Comparison of ENCODE assay signal across 10 cellular contexts in genomic region chr3:17579289-17580031, GRCh38.
DNase-seq lines count a peak whose midpoint lies in the region; ATAC-seq and TF ChIP-seq lines count a peak whose summit lies in the region.
"Had no signal": no experiment of that assay in that cellular context is flagged by ENCODE, and none has a peak within 500 bp of the region (broad histone marks: within the 10 kb centered on the region; RNA-seq: fewer than 3 reads in every experiment).

No MANE protein-coding gene starts in this region.

- intact Hi-C loops in posterior cingulate gyrus (cut with DNase I): no loop called here

- H3K27ac Mint-ChIP-seq in endothelial cell (ENCODE audit: unreplicated experiment): no peak overlapping the region

- no peaks in the 10 kb centered on the region for H3K4me1 Mint-ChIP-seq in endothelial cell (ENCODE audit: unreplicated experiment)

- TF ChIP-seq CTCF in epithelial cell of esophagus (IDR thresholded peaks at IDR 0.05; ENCODE audit: insufficient read depth, low read depth, low read length, missing control alignments) (no peak), endothelial cell (IDR thresholded peaks at IDR 0.05; ENCODE audit: unreplicated experiment) (no peak)

- H3K9me3 Mint-ChIP-seq in endothelial cell (ENCODE audit: unreplicated experiment): no peaks in the 10 kb centered on the region
- H3K9me3 Mint-ChIP-seq: effector memory CD8-positive, alpha-beta T cell had no signal

- no peak overlapping the region for H3K4me3 Mint-ChIP-seq in endothelial cell (ENCODE audit: unreplicated experiment)
- H3K4me3 Mint-ChIP-seq: effector memory CD8-positive, alpha-beta T cell had no signal

- H3K4me3 ChIP-seq in epithelial cell of esophagus (ENCODE audit: low read length): no peak overlapping the region
- H3K4me3 ChIP-seq: thoracic aorta had no signal

- DNase-seq in Kasumi-1 (lab: John Stamatoyannopoulos, UW): peak; percentile 70 to 72
- DNase-seq in epithelial cell of esophagus (ENCODE audit: low read depth): peak; percentile 29
- no peak for DNase-seq in NCI-H146 (lab: John Stamatoyannopoulos, UW)
- no peak for DNase-seq in HPDE6-E6E7 (ENCODE audit: extremely low spot score)
- DNase-seq in posterior cingulate gyrus: no peak
- DNase-seq in endothelial cell (ENCODE audit: low spot score): no peak
- DNase-seq: effector memory CD8-positive, alpha-beta T cell had no signal

- ATAC-seq in GM18870 (IDR thresholded peaks at IDR 0.05; ENCODE audit: unreplicated experiment) (peak; percentile 99), HG02623 (IDR thresholded peaks at IDR 0.05; ENCODE audit: unreplicated experiment) (peak; percentile 97)
- ATAC-seq: effector memory CD8-positive, alpha-beta T cell had no signal

- H3K36me3 Mint-ChIP-seq in endothelial cell (ENCODE audit: low read depth, unreplicated experiment): no peaks in the 10 kb centered on the region

- H3K27me3 Mint-ChIP-seq in endothelial cell (ENCODE audit: unreplicated experiment): peaks cover 2% of the 10 kb centered on the region
- H3K27me3 Mint-ChIP-seq: effector memory CD8-positive, alpha-beta T cell had no signal

Comparison
In these comparisons a context has a peak if more than half of its experiments do, and no peak if none do; other contexts are left out.
1. DNase-seq: peak in Kasumi-1 (2 of 2) and epithelial cell of esophagus (single experiment); none in NCI-H146 (single experiment), HPDE6-E6E7 (single experiment), posterior cingulate gyrus (0 of 10) and endothelial cell (single experiment).